Comparison of ENCODE assay signal across 12 cellular contexts in genomic region chr11:47178737-47179654, GRCh38. TPM values are rescaled to one million over a fixed set of nuclear protein-coding genes. Genes with fewer than 3 reads are reported as not detected.
DNase-seq lines count a peak whose midpoint lies in the region; ATAC-seq and TF ChIP-seq lines count a peak whose summit lies in the region.
"Had no signal": no experiment of that assay in that cellular context is flagged by ENCODE, and none has a peak within 500 bp of the region (broad histone marks: within the 10 kb centered on the region; RNA-seq: fewer than 3 reads in every experiment).

No MANE protein-coding gene starts in this region.

- TF ChIP-seq POLR2A in gastroesophageal sphincter (IDR thresholded peaks at IDR 0.05), result no peak

- H3K4me3 Mint-ChIP-seq in CD4-positive, alpha-beta memory T cell, result peak overlapping the region in 1 of 8 donors; percentile 5

- CTCF ChIA-PET in CD4-positive, alpha-beta memory T cell (lab: Charles Lee; ENCODE audit: partially characterized antibody), result interaction anchor here (0.6 to 3.7 kb wide), 19 partner anchors 8 to 275 kb away, joined by 3 to 42 read pairs (median 7); partner anchors contain the start of genes ACP2 and DDB2
- CTCF ChIA-PET in RWPE1 (lab: Yijun Ruan, JAX), result interaction anchor here (0.8 to 1.9 kb wide), 9 partner anchors 8 to 176 kb away, joined by 3 to 10 read pairs (median 4); partner anchors contain the start of genes DDB2 and PACSIN3

- H3K27me3 ChIP-seq in CD4-positive, alpha-beta memory T cell (ENCODE audit: insufficient read depth, low read length), result no peaks in the 10 kb centered on the region
- H3K27me3 ChIP-seq in gastroesophageal sphincter (no peaks in the 10 kb centered on the region), skeletal muscle tissue (ENCODE audit: control insufficient read depth in 3 of 3, insufficient read depth in 3 of 3, low read length in 3 of 3) (no peaks in the 10 kb centered on the region)

- peaks cover 1 to 15% of the 10 kb centered on the region in 2 donors for H3K36me3 Mint-ChIP-seq in CD4-positive, alpha-beta memory T cell

- TF ChIP-seq CTCF in RWPE1 (conservative IDR thresholded peaks at IDR 0.05; ENCODE audit: low read depth) (no peak), gastroesophageal sphincter (IDR thresholded peaks at IDR 0.05) (no peak)

- no peak for DNase-seq in CD4-positive, alpha-beta memory T cell
- DNase-seq in RWPE1 (ENCODE audit: low spot score), result no peak
- no peak for DNase-seq in NCI-H748 treated with DMSO at 0.1 percent for 48 hours (lab: John Stamatoyannopoulos, UW)
- DNase-seq in CD1c-positive myeloid dendritic cell (ENCODE audit: extremely low spot score), result no peak
- no peak for DNase-seq in superior temporal gyrus (ENCODE audit: extremely low spot score)
- DNase-seq: activated CD4-positive, alpha-beta T cell treated with anti-CD3 and anti-CD28 coated beads for 1 hour; cerebellar nuclear complex had no signal

- H3K27ac ChIP-seq in CD4-positive, alpha-beta memory T cell (ENCODE audit: low read depth, low read length), result no peak overlapping the region
- H3K27ac ChIP-seq in RWPE1 (peak overlapping the region; percentile 98), gastroesophageal sphincter (peak overlapping the region in 3 of 4 donors; percentile 95 to 99 (median 99)), skeletal muscle tissue (ENCODE audit: low read depth, low read length) (peak overlapping the region; percentile 99)

- H3K4me1 Mint-ChIP-seq in CD4-positive, alpha-beta memory T cell, result peaks cover 12 to 42% (median 24%) of the 10 kb centered on the region in 4 donors

- H3K9ac ChIP-seq in skeletal muscle tissue (ENCODE audit: low read depth in 1 of 3, low read length in 3 of 3), result peak overlapping the region; percentile 23 to 100 (median 45)

- H3K27me3 Mint-ChIP-seq in CD4-positive, alpha-beta memory T cell, result peaks cover 0 to 5% of the 10 kb centered on the region in 2 donors

- H3K27ac Mint-ChIP-seq in CD4-positive, alpha-beta memory T cell, result peak overlapping the region in 6 of 7 donors; percentile 47 to 99 (median 76)

- WGBS in gastroesophageal sphincter (ENCODE audit: low coverage in 1 of 2), 2 donors, result 90% methylated on average over 6 of the region's 23 CpGs; no CpG with 5 or more reads in 1 of the 2 donors

- no peak for TF ChIP-seq EP300 in gastroesophageal sphincter (IDR thresholded peaks at IDR 0.05)

- H3K9me3 Mint-ChIP-seq in CD4-positive, alpha-beta memory T cell, result no peaks in the 10 kb centered on the region
- H3K9me3 Mint-ChIP-seq: activated T-helper 2 cell treated with anti-CD3 and anti-CD28 coated beads, Interferon-gamma antibody, Interleukin-2, Interleukin-4, amounts not matched to agents 10 μg/mL and 5 μg/mL and 100 μg/mL, durations not matched to agents 14 hours and 24 hours and 36 hours had no signal

- ATAC-seq in gastroesophageal sphincter, result no peak

- no peaks in the 10 kb centered on the region for H3K9me3 ChIP-seq in CD4-positive, alpha-beta memory T cell (ENCODE audit: control insufficient read depth in 1 of 2, low read length in 2 of 2)
- no peaks in the 10 kb centered on the region for H3K9me3 ChIP-seq in gastroesophageal sphincter
- no peaks in the 10 kb centered on the region for H3K9me3 ChIP-seq in skeletal muscle tissue (ENCODE audit: control insufficient read depth in 3 of 3, low read length in 3 of 3)
- H3K9me3 ChIP-seq: HAP-1, prostate gland had no signal

- POLR2A ChIA-PET in CD4-positive, alpha-beta memory T cell (lab: Charles Lee; ENCODE audit: partially characterized antibody), result interaction anchor here (0.7 to 3.6 kb wide), 6 partner anchors 8 to 92 kb away, joined by 3 to 66 read pairs (median 18); partner anchors contain the start of genes ACP2, DDB2, MADD and NR1H3
- POLR2A ChIA-PET in RWPE1 (lab: Yijun Ruan, JAX; ENCODE audit: low non-redundant PET), result interaction anchor here (1.3 kb wide), 1 partner anchor 37 kb away, joined by 5 read pairs; no protein-coding TSS in a partner anchor

- intact Hi-C loops in CD4-positive, alpha-beta memory T cell (cut with micrococcal nuclease), result loop anchor here (5.0 to 10.0 kb wide), 3 partner anchors 228 to 676 kb away; partner anchors contain the start of genes KBTBD4, NDUFS3 and SLC39A13

- H3K4me1 ChIP-seq in CD4-positive, alpha-beta memory T cell (ENCODE audit: insufficient read depth, low read length), result peaks cover 31% of the 10 kb centered on the region
- H3K4me1 ChIP-seq in gastroesophageal sphincter, result peaks cover 3 to 55% (median 19%) of the 10 kb centered on the region in 3 donors
- peaks cover 77 to 87% (median 81%) of the 10 kb centered on the region in 3 donors for H3K4me1 ChIP-seq in skeletal muscle tissue (ENCODE audit: control insufficient read depth in 3 of 3, insufficient read depth in 3 of 3, low read length in 3 of 3)

- H3K36me3 ChIP-seq in CD4-positive, alpha-beta memory T cell (ENCODE audit: insufficient read depth, low read length), result peaks cover 8% of the 10 kb centered on the region
- H3K36me3 ChIP-seq in gastroesophageal sphincter (peaks cover 0 to 56% of the 10 kb centered on the region in 2 donors), skeletal muscle tissue (ENCODE audit: control insufficient read depth in 3 of 3, insufficient read depth in 3 of 3, low read length in 3 of 3) (peaks cover 52 to 66% (median 53%) of the 10 kb centered on the region in 3 donors)

- H3K4me3 ChIP-seq in CD4-positive, alpha-beta memory T cell (ENCODE audit: low read length in 2 of 2), result no peak overlapping the region
- H3K4me3 ChIP-seq in gastroesophageal sphincter (no peak overlapping the region), skeletal muscle tissue (ENCODE audit: low read length in 3 of 3) (peak overlapping the region in 1 of 3 donors; percentile 49)
- H3K4me3 ChIP-seq: HAP-1, prostate gland had no signal

RNA-seq across cellular contexts. Expression of gene ARFGAP2, which starts 2.3 kb away (rescaled TPM):
- 100 to 1,000 TPM; 141 to 142 TPM for total RNA-seq in CD4-positive, alpha-beta memory T cell
- 100 to 1,000 TPM in 1 of 2 donors, 10 to 100 TPM in 1; 88.6 to 134 TPM for polyA plus RNA-seq in CD4-positive, alpha-beta memory T cell
- total RNA-seq in gastroesophageal sphincter (100 to 1,000 TPM; 127 to 223 (median 198) TPM), skeletal muscle tissue (105 TPM)

RNA-seq across cellular contexts. Expression of gene PACSIN3, which starts 7.2 kb away (rescaled TPM):
- 1 to 10 TPM in 1 of 2 experiments, not detected in 1; 1.3 TPM for total RNA-seq in CD4-positive, alpha-beta memory T cell
- under 1 TPM in 1 of 2 donors, not detected in 1; 0.23 TPM for polyA plus RNA-seq in CD4-positive, alpha-beta memory T cell
- 10 to 100 TPM; 61.3 to 74.9 (median 65.3) TPM for total RNA-seq in gastroesophageal sphincter
- 127 TPM for total RNA-seq in skeletal muscle tissue

RNA-seq across cellular contexts. Expression of gene DDB2, which starts 35.8 kb away (rescaled TPM):
- 100 to 1,000 TPM; 129 to 132 TPM for total RNA-seq in CD4-positive, alpha-beta memory T cell
- polyA plus RNA-seq in CD4-positive, alpha-beta memory T cell, result 10 to 100 TPM; 36.2 to 40.2 TPM
- total RNA-seq in gastroesophageal sphincter (10 to 100 TPM; 18.6 to 44.2 (median 28.0) TPM), skeletal muscle tissue (7.8 TPM)

Comparison
In these comparisons a context has a peak if more than half of its experiments do, and no peak if none do; other contexts are left out.
1. RNA of gene PACSIN3, which starts 7.2 kb away (total RNA-seq): 127 TPM in skeletal muscle tissue (single experiment) and 61.3 to 74.9 TPM in gastroesophageal sphincter; 1.3 TPM in CD4-positive, alpha-beta memory T cell; every median in the first group is over 10 times any median in the second.